ENCODE assay signal across 27 cellular contexts in the genomic region with DNA sequence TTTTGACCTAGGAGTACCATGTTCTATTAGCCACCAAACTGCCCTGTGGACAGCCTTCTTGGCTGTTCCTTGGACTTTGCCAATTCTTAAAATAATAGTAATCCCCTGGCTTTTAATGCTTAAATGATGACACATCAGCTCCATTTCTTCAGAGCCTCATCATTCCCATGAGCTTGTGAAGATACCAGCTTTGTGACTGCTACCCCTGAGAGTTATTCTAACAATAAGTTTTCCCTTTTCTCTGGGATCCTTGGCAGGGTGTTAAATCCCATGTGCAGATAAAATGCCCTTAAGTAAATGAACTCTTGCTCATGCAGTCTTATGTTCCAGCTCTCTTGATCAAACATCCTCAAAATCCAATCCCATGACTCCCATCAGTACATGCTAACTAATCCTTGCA.
"Had no signal": no experiment of that assay in that cellular context is flagged by ENCODE, and none has a peak within 500 bp of the region (broad histone marks: within the 10 kb centered on the region; RNA-seq: fewer than 3 reads in every experiment).

No MANE protein-coding gene starts in this region.

- H3K36me3 Mint-ChIP-seq: memory B cell; mesothelial cell of epicardium; naive thymus-derived CD8-positive, alpha-beta T cell had no signal

- H3K36me3 ChIP-seq: esophagus squamous epithelium, gastrocnemius medialis, ovary, sigmoid colon, thyroid gland, vagina had no signal

- ATAC-seq: effector memory CD8-positive, alpha-beta T cell; gastrocnemius medialis; left lobe of liver; naive thymus-derived CD8-positive, alpha-beta T cell; psoas muscle; right cardiac atrium; stimulated activated naive CD8-positive, alpha-beta T cell treated with anti-CD3 and anti-CD28 coated beads, Interleukin-15, amount 100 ng/mL, for 72 hours had no signal

- H3K9me3 ChIP-seq: esophagus squamous epithelium, gastrocnemius medialis, ovary, psoas muscle, thyroid gland, vagina had no signal

- H3K27ac Mint-ChIP-seq: effector memory CD8-positive, alpha-beta T cell; memory B cell; mesothelial cell of epicardium; naive thymus-derived CD8-positive, alpha-beta T cell; nephron progenitor cell; stimulated activated naive CD8-positive, alpha-beta T cell treated with anti-CD3 and anti-CD28 coated beads, Interleukin-15, amount 100 ng/mL, for 72 hours had no signal

- DNase-seq: cerebellar nuclear complex; cortex of kidney; effector memory CD8-positive, alpha-beta T cell; erythroblast; esophagus squamous epithelium; gastrocnemius medialis; head of caudate nucleus; naive thymus-derived CD8-positive, alpha-beta T cell; nephron progenitor cell; nucleus accumbens; ovary; posterior cingulate gyrus; psoas muscle; right cardiac atrium; sigmoid colon; small intestine; stimulated activated CD4-positive, alpha-beta T cell treated with anti-CD3 and anti-CD28 coated beads, Interleukin-15, amount 100 ng/mL, for 24 hours; stimulated activated CD4-positive, alpha-beta T cell treated with anti-CD3 and anti-CD28 coated beads, Interleukin-2, amount 100 ng/mL, for 48 hours; stimulated activated naive CD4-positive, alpha-beta T cell; stimulated activated naive CD8-positive, alpha-beta T cell treated with anti-CD3 and anti-CD28 coated beads, Interleukin-15, amount 100 ng/mL, for 72 hours; thyroid gland; trophoblast cell had no signal

- H3K27me3 Mint-ChIP-seq: effector memory CD8-positive, alpha-beta T cell; stimulated activated naive CD8-positive, alpha-beta T cell treated with anti-CD3 and anti-CD28 coated beads, Interleukin-15, amount 100 ng/mL, for 72 hours had no signal

- H3K4me1 ChIP-seq: esophagus squamous epithelium, thyroid gland, vagina had no signal

- H3K27me3 ChIP-seq: esophagus squamous epithelium, gastrocnemius medialis, ovary, sigmoid colon, thyroid gland, vagina had no signal

- H3K9me3 Mint-ChIP-seq: memory B cell; mesothelial cell of epicardium; nephron progenitor cell; stimulated activated naive CD8-positive, alpha-beta T cell treated with anti-CD3 and anti-CD28 coated beads, Interleukin-15, amount 100 ng/mL, for 72 hours had no signal

- H3K4me1 Mint-ChIP-seq: memory B cell; mesothelial cell of epicardium; stimulated activated naive CD8-positive, alpha-beta T cell treated with anti-CD3 and anti-CD28 coated beads, Interleukin-15, amount 100 ng/mL, for 72 hours had no signal

- H3K4me3 Mint-ChIP-seq: effector memory CD8-positive, alpha-beta T cell; memory B cell; mesothelial cell of epicardium; naive thymus-derived CD8-positive, alpha-beta T cell; nephron progenitor cell; stimulated activated naive CD8-positive, alpha-beta T cell treated with anti-CD3 and anti-CD28 coated beads, Interleukin-15, amount 100 ng/mL, for 72 hours had no signal

- H3K4me3 ChIP-seq: esophagus squamous epithelium, gastrocnemius medialis, lung, ovary, psoas muscle, sigmoid colon, thyroid gland, vagina had no signal

- H3K27ac ChIP-seq: esophagus squamous epithelium, gastrocnemius medialis, ovary, psoas muscle, sigmoid colon, thyroid gland, vagina had no signal
